Comparison of ENCODE assay signal across 22 cellular contexts in the genomic region with DNA sequence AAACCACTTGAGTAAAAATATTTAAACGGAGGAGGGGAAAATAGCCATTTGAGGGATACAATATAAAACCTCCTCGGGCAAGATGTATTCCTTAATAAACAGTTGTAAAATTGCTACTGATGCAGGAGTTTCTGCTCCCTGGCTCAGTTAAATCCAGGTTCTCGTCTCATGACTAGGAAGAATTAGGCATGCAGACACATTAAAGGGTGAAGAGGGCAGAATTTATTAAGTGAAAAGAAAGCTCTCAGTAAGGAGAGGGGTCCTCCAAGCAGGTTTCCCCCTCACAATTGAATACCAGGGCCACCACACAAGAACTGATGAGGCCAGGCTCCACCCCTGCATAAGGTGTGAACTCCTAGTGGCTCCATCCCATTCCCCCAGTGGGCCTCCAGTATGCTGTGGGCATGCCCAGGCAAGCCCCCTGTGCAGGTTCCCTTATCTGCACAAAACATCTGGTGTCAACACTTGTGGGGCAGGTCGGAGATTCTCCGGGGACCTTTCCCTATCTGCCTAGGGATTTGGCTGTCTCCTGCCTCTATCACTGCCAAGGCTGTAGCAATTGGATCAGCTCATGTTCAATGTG.
DNase-seq lines count a peak whose midpoint lies in the region; ATAC-seq and TF ChIP-seq lines count a peak whose summit lies in the region.
"Had no signal": no experiment of that assay in that cellular context is flagged by ENCODE, and none has a peak within 500 bp of the region (broad histone marks: within the 10 kb centered on the region; RNA-seq: fewer than 3 reads in every experiment).

No MANE protein-coding gene starts in this region.

- no peak overlapping the region for H2AK5ac ChIP-seq in mesenchymal stem cell (ENCODE audit: low read length, severe bottlenecking)

- no peaks in the 10 kb centered on the region for H3K27me3 Mint-ChIP-seq in endodermal cell (ENCODE audit: insufficient read depth)

- ATAC-seq in mucosa of descending colon: no peak
- ATAC-seq: activated CD4-positive, alpha-beta T cell treated with anti-CD3 and anti-CD28 coated beads for 36 hours; activated CD8-positive, alpha-beta memory T cell treated with anti-CD3 and anti-CD28 coated beads, Interleukin-2, amount 10 ng/mL, durations not matched to agents 7 days and 5 days; activated naive CD4-positive, alpha-beta T cell treated with anti-CD3 and anti-CD28 coated beads, Interleukin-2, amount 50 U/mL, for 72 hours; natural killer cell had no signal

- H3K4me1 Mint-ChIP-seq in endodermal cell: peaks cover 58% of the 10 kb centered on the region
- H3K4me1 Mint-ChIP-seq: activated CD4-positive, alpha-beta T cell treated with anti-CD3 and anti-CD28 coated beads for 36 hours; activated CD8-positive, alpha-beta memory T cell treated with anti-CD3 and anti-CD28 coated beads, Interleukin-2, amount 10 ng/mL, durations not matched to agents 7 days and 5 days; natural killer cell had no signal

- H3K27ac Mint-ChIP-seq in endodermal cell: peak overlapping the region; percentile 74
- H3K27ac Mint-ChIP-seq: activated CD4-positive, alpha-beta T cell treated with anti-CD3 and anti-CD28 coated beads for 36 hours; activated CD8-positive, alpha-beta memory T cell treated with anti-CD3 and anti-CD28 coated beads, Interleukin-2, amount 10 ng/mL, durations not matched to agents 7 days and 5 days; activated naive CD4-positive, alpha-beta T cell treated with anti-CD3 and anti-CD28 coated beads, Interleukin-2, amount 50 U/mL, for 72 hours; natural killer cell had no signal

- no peak overlapping the region for H4K8ac ChIP-seq in mesenchymal stem cell (ENCODE audit: low read length)

- TF ChIP-seq POLR2A in thyroid gland (IDR thresholded peaks at IDR 0.05): no peak

- no peaks in the 10 kb centered on the region for H3K36me3 ChIP-seq in endodermal cell (ENCODE audit: control insufficient read depth, insufficient read depth, low read length)
- H3K36me3 ChIP-seq in thyroid gland: no peaks in the 10 kb centered on the region
- no peaks in the 10 kb centered on the region for H3K36me3 ChIP-seq in mucosa of descending colon (ENCODE audit: low read depth)
- no peaks in the 10 kb centered on the region for H3K36me3 ChIP-seq in mesenchymal stem cell (ENCODE audit: control insufficient read depth in 1 of 2, insufficient read depth in 2 of 2, low read depth in 1 of 2, low read length in 2 of 2)
- H3K36me3 ChIP-seq: sigmoid colon, vagina had no signal

- no peak overlapping the region for H3K27ac ChIP-seq in endodermal cell (ENCODE audit: low read depth, low read length)
- H3K27ac ChIP-seq in thyroid gland: no peak overlapping the region
- H3K27ac ChIP-seq in mesenchymal stem cell (ENCODE audit: low read length, poor library complexity, severe bottlenecking): no peak overlapping the region
- H3K27ac ChIP-seq: sigmoid colon, vagina had no signal

- peak overlapping the region in 1 of 2 experiments; percentile 8 for H3K4ac ChIP-seq in mesenchymal stem cell (ENCODE audit: low read depth in 1 of 2, low read length in 2 of 2)

- peak overlapping the region in 1 of 2 experiments; percentile 12 for H3K18ac ChIP-seq in mesenchymal stem cell (ENCODE audit: low read depth in 1 of 2, low read length in 2 of 2)

- no peak overlapping the region for H2BK120ac ChIP-seq in mesenchymal stem cell (ENCODE audit: low read depth, low read length)

- no peak overlapping the region for H3K4me2 ChIP-seq in mesenchymal stem cell (ENCODE audit: low read length, poor library complexity, severe bottlenecking)

- no peak overlapping the region for H3K4me3 Mint-ChIP-seq in endodermal cell
- H3K4me3 Mint-ChIP-seq: activated CD4-positive, alpha-beta T cell treated with anti-CD3 and anti-CD28 coated beads for 36 hours; activated CD8-positive, alpha-beta memory T cell treated with anti-CD3 and anti-CD28 coated beads, Interleukin-2, amount 10 ng/mL, durations not matched to agents 7 days and 5 days; natural killer cell had no signal

- WGBS in endodermal cell (ENCODE audit: insufficient coverage in 1 of 2, insufficient read length in 1 of 2), 2 experiments: 67% methylated on average over 5 of the region's 5 CpGs; no CpG with 5 or more reads in 1 of the 2 experiments
- whole genome bisulfite sequencing in thyroid gland, 2 donors: 74 to 79% methylated on average over 4 to 5 of the region's 5 CpGs
- 64% methylated on average over 5 of the region's 5 CpGs for WGBS in mesenchymal stem cell

- no peak overlapping the region for H4K91ac ChIP-seq in mesenchymal stem cell (ENCODE audit: low read length)

- intact Hi-C loops in thyroid gland (cut with DNase I) (no loop called here), mucosa of descending colon (cut with DNase I, micrococcal nuclease) (no loop called here)

- H3K27me3 ChIP-seq in endodermal cell (ENCODE audit: control insufficient read depth, insufficient read depth, low read length, poor library complexity, severe bottlenecking): no peaks in the 10 kb centered on the region
- no peaks in the 10 kb centered on the region for H3K27me3 ChIP-seq in thyroid gland
- peaks cover 0 to 12% of the 10 kb centered on the region in 2 experiments for H3K27me3 ChIP-seq in mesenchymal stem cell (ENCODE audit: control insufficient read depth in 1 of 2, insufficient read depth in 1 of 2, low read length in 2 of 2)
- H3K27me3 ChIP-seq: sigmoid colon, vagina had no signal

- no peak overlapping the region for H3K4me3 ChIP-seq in endodermal cell (ENCODE audit: low read length)
- no peak overlapping the region for H3K4me3 ChIP-seq in thyroid gland (replicated peaks in 1 of 3)
- H3K4me3 ChIP-seq in mucosa of descending colon: no peak overlapping the region
- no peak overlapping the region for H3K4me3 ChIP-seq in mesenchymal stem cell (ENCODE audit: insufficient read depth in 1 of 2, low read depth in 1 of 2, low read length in 2 of 2)
- H3K4me3 ChIP-seq: sigmoid colon, vagina had no signal

- H3K36me3 Mint-ChIP-seq in endodermal cell (ENCODE audit: low read depth): no peaks in the 10 kb centered on the region
- H3K36me3 Mint-ChIP-seq: activated CD8-positive, alpha-beta memory T cell treated with anti-CD3 and anti-CD28 coated beads, Interleukin-2, amount 10 ng/mL, durations not matched to agents 7 days and 5 days; activated naive CD4-positive, alpha-beta T cell treated with anti-CD3 and anti-CD28 coated beads, Interleukin-2, amount 50 U/mL, for 72 hours; natural killer cell had no signal

- peak; percentile 33 for DNase-seq in NCI-H82 (lab: John Stamatoyannopoulos, UW)
- DNase-seq in NCI-H82 treated with DMSO at 0.1 percent for 48 hours (lab: John Stamatoyannopoulos, UW; ENCODE audit: unreplicated experiment): no peak
- DNase-seq in NCI-H2171 treated with DMSO at 0.1 percent for 48 hours (lab: John Stamatoyannopoulos, UW): peak; percentile 88
- DNase-seq in endodermal cell: peak; percentile 67
- no peak for DNase-seq in thyroid gland
- no peak for DNase-seq in activated CD8-positive, alpha-beta memory T cell treated with anti-CD3 and anti-CD28 coated beads for 24 hours
- DNase-seq in mucosa of descending colon: no peak
- no peak for DNase-seq in mesenchymal stem cell
- DNase-seq: ACHN; activated CD4-positive, alpha-beta T cell treated with anti-CD3 and anti-CD28 coated beads for 36 hours; activated CD8-positive, alpha-beta memory T cell treated with anti-CD3 and anti-CD28 coated beads, Interleukin-2, amount 10 ng/mL, durations not matched to agents 7 days and 5 days; C1 segment of cervical spinal cord; DMS79; effector CD8-positive, alpha-beta T cell; natural killer cell; NCI-H226; Right ventricle myocardium superior; sigmoid colon; substantia nigra; SW 1271 had no signal

- no peaks in the 10 kb centered on the region for H3K79me1 ChIP-seq in mesenchymal stem cell (replicated peaks; ENCODE audit: low read length, poor library complexity, severe bottlenecking)

- no peak overlapping the region for H2AFZ ChIP-seq in mesenchymal stem cell (ENCODE audit: low read depth, low read length)

- no peak overlapping the region for H2BK15ac ChIP-seq in mesenchymal stem cell (ENCODE audit: low read depth, poor library complexity, severe bottlenecking)

- H3K23ac ChIP-seq in mesenchymal stem cell (ENCODE audit: low read length in 2 of 2): no peak overlapping the region

- no peak overlapping the region for H2BK5ac ChIP-seq in mesenchymal stem cell (ENCODE audit: low read depth, low read length, poor library complexity, severe bottlenecking)

- TF ChIP-seq CTCF in endodermal cell (conservative IDR thresholded peaks at IDR 0.05) (no peak), thyroid gland (IDR thresholded peaks at IDR 0.05) (no peak), mucosa of descending colon (IDR thresholded peaks at IDR 0.05) (no peak)

- H3K9me3 ChIP-seq in endodermal cell (ENCODE audit: control insufficient read depth, low read length): no peaks in the 10 kb centered on the region
- no peaks in the 10 kb centered on the region for H3K9me3 ChIP-seq in thyroid gland
- no peaks in the 10 kb centered on the region for H3K9me3 ChIP-seq in mucosa of descending colon
- no peaks in the 10 kb centered on the region for H3K9me3 ChIP-seq in mesenchymal stem cell (ENCODE audit: control insufficient read depth, low read length)
- H3K9me3 ChIP-seq: sigmoid colon, vagina had no signal

- no peaks in the 10 kb centered on the region for H3K9me3 Mint-ChIP-seq in endodermal cell
- H3K9me3 Mint-ChIP-seq: activated naive CD4-positive, alpha-beta T cell treated with anti-CD3 and anti-CD28 coated beads, Interleukin-2, amount 50 U/mL, for 72 hours; natural killer cell had no signal

- H2BK12ac ChIP-seq in mesenchymal stem cell (ENCODE audit: low read length in 2 of 2): no peak overlapping the region

- no peak overlapping the region for H3K14ac ChIP-seq in mesenchymal stem cell (ENCODE audit: low read length in 2 of 2)

- H3K4me1 ChIP-seq in endodermal cell (ENCODE audit: control insufficient read depth, insufficient read depth, low read length) (peaks cover 16% of the 10 kb centered on the region), thyroid gland (peaks cover 0 to 3% of the 10 kb centered on the region in 2 donors), mucosa of descending colon (ENCODE audit: low read depth) (no peaks in the 10 kb centered on the region), mesenchymal stem cell (ENCODE audit: control insufficient read depth, insufficient read depth, low read depth, low read length) (no peaks in the 10 kb centered on the region)
- H3K4me1 ChIP-seq: vagina had no signal

- H3K9ac ChIP-seq in endodermal cell (ENCODE audit: extremely low read depth, low read length, poor library complexity, severe bottlenecking) (no peak overlapping the region), mesenchymal stem cell (ENCODE audit: low read length) (no peak overlapping the region)

Comparison
In these comparisons a context has a peak if more than half of its experiments do, and no peak if none do; other contexts are left out.
1. DNase-seq: peak in NCI-H82 (single experiment), NCI-H2171 treated with DMSO at 0.1 percent for 48 hours (single experiment) and endodermal cell (single experiment); none in NCI-H82 treated with DMSO at 0.1 percent for 48 hours (single experiment), thyroid gland (0 of 2), activated CD8-positive, alpha-beta memory T cell treated with anti-CD3 and anti-CD28 coated beads for 24 hours (single experiment), mucosa of descending colon (0 of 3) and mesenchymal stem cell (single experiment).